Comparison of ENCODE assay signal across 10 cellular contexts in genomic region chr4:8547108-8547911, GRCh38. TPM values are rescaled to one million over a fixed set of nuclear protein-coding genes. Genes with fewer than 3 reads are reported as not detected.
DNase-seq lines count a peak whose midpoint lies in the region; ATAC-seq and TF ChIP-seq lines count a peak whose summit lies in the region.
"Had no signal": no experiment of that assay in that cellular context is flagged by ENCODE, and none has a peak within 500 bp of the region (broad histone marks: within the 10 kb centered on the region; RNA-seq: fewer than 3 reads in every experiment).

No MANE protein-coding gene starts in this region.

- TF ChIP-seq POLR2A in esophagus squamous epithelium (IDR thresholded peaks at IDR 0.05), result no peak
- no peak for TF ChIP-seq POLR2A in stomach (IDR thresholded peaks at IDR 0.05)

- H3K79me2 ChIP-seq in PC-3 (ENCODE audit: low read length), result no peaks in the 10 kb centered on the region

- peak; percentile 86 for ATAC-seq in PC-3

- no peaks in the 10 kb centered on the region for H3K36me3 ChIP-seq in PC-3 (ENCODE audit: low read depth, low read length)
- H3K36me3 ChIP-seq in esophagus squamous epithelium, result no peaks in the 10 kb centered on the region
- no peaks in the 10 kb centered on the region for H3K36me3 ChIP-seq in stomach
- H3K36me3 ChIP-seq: BLaER1 had no signal

- H3K27me3 ChIP-seq in PC-3 (ENCODE audit: low read length) (no peaks in the 10 kb centered on the region), esophagus squamous epithelium (peaks cover 0 to 18% (median 0%) of the 10 kb centered on the region in 4 donors), stomach (peaks cover 0 to 14% (median 3%) of the 10 kb centered on the region in 3 donors)

- H3K4me2 ChIP-seq in PC-3 (ENCODE audit: low read length), result peak overlapping the region; percentile 71
- H3K4me2 ChIP-seq: BLaER1 had no signal

- no peaks in the 10 kb centered on the region for H3K9me2 ChIP-seq in PC-3 (replicated peaks; ENCODE audit: low read length)

- POLR2A ChIA-PET in PC-3 (lab: Charles Lee; ENCODE audit: unreplicated experiment), result interaction anchor here (0.6 kb wide), 4 partner anchors 8 to 670 kb away, joined by 4 to 7 read pairs (median 5); no protein-coding TSS in a partner anchor

- H3K4me1 ChIP-seq in PC-3 (ENCODE audit: insufficient read depth, low read length) (peaks cover 33% of the 10 kb centered on the region), esophagus squamous epithelium (peaks cover 0 to 24% (median 0%) of the 10 kb centered on the region in 3 donors), stomach (peaks cover 0 to 5% (median 0%) of the 10 kb centered on the region in 4 donors)

- H3K4me3 ChIP-seq in PC-3 (ENCODE audit: low read length), result 0 out of 2 replicates have a peak overlapping the region, but pooled peaks have one; percentile 24
- no peak overlapping the region for H3K4me3 ChIP-seq in esophagus squamous epithelium
- no peak overlapping the region for H3K4me3 ChIP-seq in stomach
- H3K4me3 ChIP-seq: BLaER1 had no signal

- TF ChIP-seq CTCF in PC-3 (conservative IDR thresholded peaks at IDR 0.05; ENCODE audit: low read depth, low read length), result peak; percentile 73
- peak in 5 of 6 experiments; percentile 19 to 60 (median 29) for TF ChIP-seq CTCF in esophagus squamous epithelium (IDR thresholded peaks at IDR 0.05)
- peak in 4 of 7 experiments; percentile 2 to 41 (median 33) for TF ChIP-seq CTCF in stomach (IDR thresholded peaks at IDR 0.05)

- H3K9ac ChIP-seq in PC-3 (ENCODE audit: low read length), result peak overlapping the region; percentile 67
- H3K9ac ChIP-seq: BLaER1 had no signal

- intact Hi-C loops in PC-3 (cut with micrococcal nuclease) (loop anchor here (1.0 to 5.0 kb wide), 2 partner anchors 24 to 45 kb away; partner anchors contain the start of gene CPZ), esophagus squamous epithelium (cut with DNase I) (no loop called here), stomach (cut with DNase I; ENCODE audit: low total_unique reads) (loop anchor here (5.0 kb wide), 1 partner anchor 75 kb away; no protein-coding TSS in a partner anchor)

- H3F3A ChIP-seq in PC-3 (ENCODE audit: low read length, unreplicated experiment), result no peaks in the 10 kb centered on the region

- TF ChIP-seq EP300 in stomach (IDR thresholded peaks at IDR 0.05), result no peak

- WGBS in esophagus squamous epithelium, 2 donors, result 46 to 51% methylated on average over 12 to 15 of the region's 16 CpGs
- WGBS in stomach, 5 donors, result 54 to 69% (median 58%) methylated on average over 15 to 16 of the region's 16 CpGs

- H4K20me1 ChIP-seq in PC-3 (ENCODE audit: low read length), result no peaks in the 10 kb centered on the region

- H3K9me3 ChIP-seq in PC-3 (ENCODE audit: low read length) (no peaks in the 10 kb centered on the region), esophagus squamous epithelium (no peaks in the 10 kb centered on the region), stomach (no peaks in the 10 kb centered on the region)

- H3K27ac ChIP-seq in PC-3 (ENCODE audit: low read length) (peak overlapping the region; percentile 98), esophagus squamous epithelium (peak overlapping the region in 2 of 4 donors; percentile 11 to 54), stomach (no peak overlapping the region)
- H3K27ac ChIP-seq: BLaER1, HL-60 had no signal

- BruUV-seq in PC-3 (replicated peaks; lab: Mats Ljungman, UMichigan), result TSS peak; percentile 90

- CTCF ChIA-PET in PC-3 (lab: Charles Lee), result no interaction called here

- peak; percentile 9 for DNase-seq in NCI-H748 (lab: John Stamatoyannopoulos, UW; ENCODE audit: unreplicated experiment)
- no peak for DNase-seq in NCI-H748 treated with DMSO at 0.1 percent for 48 hours (lab: John Stamatoyannopoulos, UW)
- DNase-seq in PC-3, result peak; percentile 85
- no peak for DNase-seq in esophagus squamous epithelium (lab: John Stamatoyannopoulos, UW)
- no peak for DNase-seq in stomach
- DNase-seq in T-helper 9 cell, result no peak
- no peak for DNase-seq in amygdala (lab: John Stamatoyannopoulos, UW)
- no peak for DNase-seq in stimulated activated CD4-positive, alpha-beta T cell treated with anti-CD3 and anti-CD28 coated beads, Interleukin-2, amount 100 ng/mL, for 48 hours

- H2AFZ ChIP-seq in PC-3 (ENCODE audit: low read length), result peak overlapping the region; percentile 71

RNA-seq across cellular contexts. Expression of gene GPR78, which starts 32.9 kb away (rescaled TPM):
- total RNA-seq in PC-3 (2014; rRNA removed) (2.0 and 2.4 TPM in 2 replicates), esophagus squamous epithelium (1 to 10 TPM; 2.5 to 8.3 (median 3.1) TPM), stomach (under 1 TPM in 1 of 5 donors, not detected in 4; 0.55 TPM)
- polyA plus RNA-seq in stomach, result 1 to 10 TPM in 1 of 3 donors, under 1 TPM in 1, not detected in 1; 0.31 to 2.3 TPM

RNA-seq across cellular contexts. Expression of gene CPZ, which starts 45.3 kb away (rescaled TPM):
- total RNA-seq in PC-3 (2014; rRNA removed), result 21.7 and 27.9 TPM in 2 replicates
- 10 to 100 TPM in 1 of 4 donors, 1 to 10 TPM in 1, under 1 TPM in 2; 0.76 to 12.2 (median 1.9) TPM for total RNA-seq in esophagus squamous epithelium
- 10 to 100 TPM in 1 of 5 donors, 1 to 10 TPM in 2, not detected in 2; 2.3 to 13.2 (median 4.3) TPM for total RNA-seq in stomach
- 1 to 10 TPM in 1 of 3 donors, under 1 TPM in 2; 0.25 to 7.5 (median 0.92) TPM for polyA plus RNA-seq in stomach

Comparison
In these comparisons a context has a peak if more than half of its experiments do, and no peak if none do; other contexts are left out.
1. DNase-seq: peak in NCI-H748 (single experiment) and PC-3 (single experiment); none in NCI-H748 treated with DMSO at 0.1 percent for 48 hours (single experiment), esophagus squamous epithelium (single experiment), stomach (single experiment), T-helper 9 cell (single experiment), amygdala (0 of 56) and stimulated activated CD4-positive, alpha-beta T cell treated with anti-CD3 and anti-CD28 coated beads, Interleukin-2, amount 100 ng/mL, for 48 hours (0 of 2).
2. Peak in every context shown above with its lines, with median percentiles within 50 percentile points of each other: CTCF ChIP-seq.